8 cellular contexts compared by ENCODE assay signal in the genomic region with DNA sequence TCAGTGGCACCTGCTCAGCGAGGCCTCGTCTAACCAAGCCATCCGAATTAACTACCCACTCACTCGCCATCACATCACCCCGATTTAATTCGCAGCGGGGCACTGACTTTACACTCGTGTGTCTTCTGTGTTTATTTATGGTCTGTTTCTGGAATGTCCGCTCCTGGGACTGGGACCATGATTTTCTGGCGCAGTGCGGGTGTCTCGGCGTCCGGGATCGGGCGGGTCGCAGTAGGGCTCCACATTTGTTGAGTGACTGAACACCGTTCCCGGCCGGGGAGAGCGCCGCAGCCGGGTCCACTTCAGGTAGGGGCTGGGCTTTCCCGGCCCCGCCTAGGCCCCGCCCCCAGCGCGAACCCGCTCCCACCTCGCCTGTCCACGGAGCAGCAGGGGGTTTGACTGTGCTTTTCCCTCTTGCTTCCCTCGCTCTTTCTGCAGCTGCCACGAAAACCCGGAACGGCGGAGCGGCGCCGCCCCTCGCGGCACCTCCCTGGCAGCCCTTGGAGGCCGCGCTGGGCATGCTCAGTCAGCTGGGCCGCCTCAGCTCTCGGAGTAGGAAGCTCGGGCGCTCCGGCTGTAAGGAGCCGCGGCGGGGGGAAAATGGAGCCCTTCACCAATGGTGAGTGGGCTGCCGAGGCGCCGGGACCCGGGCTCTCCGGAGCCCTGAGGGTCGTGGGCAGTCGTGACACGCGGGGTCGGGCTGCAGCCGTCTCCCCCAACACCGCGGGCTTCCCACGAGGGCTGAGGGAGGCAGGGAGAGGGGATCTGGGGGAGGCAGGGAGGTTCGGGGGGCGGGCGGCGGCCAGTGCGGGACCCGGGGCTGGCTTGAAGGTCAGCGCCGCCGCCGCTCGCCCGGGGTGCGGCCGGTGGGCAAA. TPM values are rescaled to one million over a fixed set of nuclear protein-coding genes. Genes with fewer than 3 reads are reported as not detected.
DNase-seq lines count a peak whose midpoint lies in the region; ATAC-seq and TF ChIP-seq lines count a peak whose summit lies in the region.

LNPEP (plus strand) TSS at position 525 of the 875 bp plus-strand sequence; CDS start at position 601, 76 bp downstream.

- peak within 1 kb of the TSS; percentile 85 for H3K4me3 ChIP-seq in GM12865 (ENCODE audit: low read depth, low read length)

- H3K27ac ChIP-seq in adipose tissue (ENCODE audit: low read depth, low read length): peak within 1 kb of the TSS; percentile 82

- peaks cover 12% of the 10 kb centered on the region for H3K36me3 Mint-ChIP-seq in type B pancreatic cell

- intact Hi-C loops in cardiac septum (cut with DNase I): loop anchor here (2.0 to 10.0 kb wide), 5 partner anchors 37 to 273 kb away; partner anchors contain the start of genes CAST, ERAP1 and ERAP2

- H3K9me3 Mint-ChIP-seq in type B pancreatic cell: no peaks in the 10 kb centered on the region

- TF ChIP-seq CTCF in GM12865 (IDR thresholded peaks at IDR 0.05; ENCODE audit: insufficient read depth, low read depth, low read length, missing control alignments) (no peak), type B pancreatic cell (conservative IDR thresholded peaks at IDR 0.05) (no peak)

- WGBS in adipose tissue, 3 donors: 0% methylated on average over 77 to 79 of the region's 79 CpGs

- peak within 1 kb of the TSS; percentile 96 for H3K4me3 Mint-ChIP-seq in type B pancreatic cell

- ATAC-seq in HG02798 (IDR thresholded peaks at IDR 0.05; ENCODE audit: poor library complexity, unreplicated experiment): peak; percentile 64

- H3K27me3 Mint-ChIP-seq in type B pancreatic cell: no peaks in the 10 kb centered on the region

- DNase-seq in GM12865 (ENCODE audit: low read depth) (peak; percentile 98), NCI-H1436 (lab: John Stamatoyannopoulos, UW) (peak; percentile 95), T follicular helper cell (ENCODE audit: low read depth) (peak; percentile 91), cardiac septum (ENCODE audit: low spot score) (peak; percentile 99), pons (ENCODE audit: low spot score) (peak; percentile 95), type B pancreatic cell (ENCODE audit: extremely low spot score, unreplicated experiment) (peak; percentile 97)

- peaks cover 42% of the 10 kb centered on the region for H3K4me1 Mint-ChIP-seq in type B pancreatic cell (ENCODE audit: unreplicated experiment)

- peak within 1 kb of the TSS; percentile 97 for H3K27ac Mint-ChIP-seq in type B pancreatic cell

RNA-seq across cellular contexts. Expression of gene LNPEP, which starts in this region (rescaled TPM):
- 10 to 100 TPM in 1 of 3 donors, 1 to 10 TPM in 2; 2.9 to 11.0 (median 3.1) TPM for polyA plus RNA-seq in adipose tissue
- total RNA-seq in cardiac septum: 61.4 TPM
- total RNA-seq in type B pancreatic cell (ENCODE audit: low replicate concordance): 20.9 and 38.1 TPM in 2 replicates

Comparison
In these comparisons a context has a peak if more than half of its experiments do, and no peak if none do; other contexts are left out.
1. Peak in every context shown above with its lines: DNase-seq, ATAC-seq, H3K4me3 ChIP-seq and H3K27ac ChIP-seq.